In the genomic region with DNA sequence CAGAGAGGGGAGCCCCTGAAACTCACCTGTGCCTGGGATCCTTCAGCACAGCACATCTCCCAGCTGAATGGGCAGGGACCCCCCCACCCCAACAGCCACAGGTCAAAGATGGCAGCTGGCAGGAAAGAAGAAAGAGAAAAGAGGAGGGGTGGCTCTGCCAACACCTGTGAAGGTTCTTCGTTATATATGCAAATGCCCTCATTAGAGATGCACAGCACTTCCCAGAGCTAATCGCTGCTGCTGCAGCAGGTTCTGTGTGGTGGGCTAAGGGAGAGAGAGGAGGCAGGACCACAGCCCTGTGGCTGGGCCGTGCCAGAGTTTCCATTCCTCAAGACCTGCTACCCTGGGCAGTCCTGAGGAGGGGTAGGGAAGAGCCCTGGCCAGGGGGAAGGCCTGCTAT, we compare ENCODE assay signal across 18 cellular contexts. TPM values are rescaled to one million over a fixed set of nuclear protein-coding genes. Genes with fewer than 3 reads are reported as not detected.
DNase-seq lines count a peak whose midpoint lies in the region; ATAC-seq, FAIRE-seq and TF ChIP-seq lines count a peak whose summit lies in the region.
"Had no signal": no experiment of that assay in that cellular context is flagged by ENCODE, and none has a peak within 500 bp of the region (broad histone marks: within the 10 kb centered on the region; RNA-seq: fewer than 3 reads in every experiment).

No MANE protein-coding gene starts in this region.

- H3K18ac ChIP-seq in H1 (ENCODE audit: extremely low read depth, low read length) (no peak overlapping the region), neuronal stem cell (ENCODE audit: low read length) (no peak overlapping the region)

- ATAC-seq in HG03571 (IDR thresholded peaks at IDR 0.05; ENCODE audit: unreplicated experiment), result no peak
- ATAC-seq in stimulated activated memory B cell treated with anti-CD40 and anti-IgM and Interleukin-4, amounts not matched to agents 10 μg/mL and 1 μg/mL and 100 μg/mL, for 72 hours, result no peak

- no peak for TF ChIP-seq POLR2A in H1 (IDR thresholded peaks at IDR 0.05; ENCODE audit: control extremely low read depth in 1 of 2, low read depth in 2 of 2, low read length in 2 of 2)

- H2BK20ac ChIP-seq in H1 (ENCODE audit: low read length), result peak overlapping the region; percentile 43; the same call in 1 of the 2 replicates

- no peaks in the 10 kb centered on the region for H3K36me3 ChIP-seq in HEK293 (ENCODE audit: control insufficient read depth in 2 of 2, insufficient read depth in 1 of 2, low read length in 2 of 2)
- H3K36me3 ChIP-seq in OCI-LY1 (ENCODE audit: insufficient read depth, low read length), result no peaks in the 10 kb centered on the region
- H3K36me3 ChIP-seq in H1 (ENCODE audit: control insufficient read depth in 2 of 4, insufficient read depth in 4 of 4, low read length in 3 of 4), result no peaks in the 10 kb centered on the region
- no peaks in the 10 kb centered on the region for H3K36me3 ChIP-seq in neuronal stem cell (replicated peaks in 1 of 2; ENCODE audit: control insufficient read depth in 2 of 2, insufficient read depth in 2 of 2, low read length in 2 of 2)
- H3K36me3 ChIP-seq in SK-N-SH (replicated peaks in 1 of 2; ENCODE audit: control insufficient read depth in 1 of 2, insufficient read depth in 2 of 2, low read length in 1 of 2), result no peaks in the 10 kb centered on the region

- H4K8ac ChIP-seq in H1 (ENCODE audit: extremely low read depth, insufficient read depth, low read length) (no peak overlapping the region), neuronal stem cell (ENCODE audit: low read depth, low read length) (peak overlapping the region; percentile 89)

- peak overlapping the region; percentile 91 for H3K4ac ChIP-seq in H1 (replicated peaks; ENCODE audit: insufficient read length, low read depth, low read length)
- no peak overlapping the region for H3K4ac ChIP-seq in neuronal stem cell (ENCODE audit: low read length)

- H3K4me3 ChIP-seq in HEK293 (ENCODE audit: low read depth, low read length), result no peak overlapping the region
- no peak overlapping the region for H3K4me3 ChIP-seq in OCI-LY1 (ENCODE audit: low read depth, low read length, poor library complexity, severe bottlenecking)
- H3K4me3 ChIP-seq in H1 (ENCODE audit: extremely low read depth in 1 of 4, insufficient read depth in 2 of 4, low read depth in 3 of 4, low read length in 4 of 4), result no peak overlapping the region
- no peak overlapping the region for H3K4me3 ChIP-seq in neuronal stem cell (ENCODE audit: low read length in 2 of 2)
- no peak overlapping the region for H3K4me3 ChIP-seq in SK-N-SH (ENCODE audit: low read depth in 2 of 2, low read length in 1 of 2)
- H3K4me3 ChIP-seq: BLaER1 treated with 17β-estradiol and CSF1 and Interleukin-3, amounts not matched to agents 10 nM and 100 nM had no signal

- H3K79me1 ChIP-seq in H1 (ENCODE audit: low read depth, low read length) (no peaks in the 10 kb centered on the region), neuronal stem cell (ENCODE audit: low read depth, low read length) (no peaks in the 10 kb centered on the region)

- peak overlapping the region; percentile 69; the same call in 1 of the 2 replicates for H2BK5ac ChIP-seq in H1 (ENCODE audit: low read depth, low read length)
- peak overlapping the region; percentile 57 for H2BK5ac ChIP-seq in neuronal stem cell (ENCODE audit: low read length)

- no peak overlapping the region for H4K5ac ChIP-seq in H1 (ENCODE audit: insufficient read length, low read depth, low read length)

- H2AFZ ChIP-seq in OCI-LY1 (ENCODE audit: low read length), result no peak overlapping the region
- H2AFZ ChIP-seq in H1 (ENCODE audit: low read length), result no peak overlapping the region
- no peak overlapping the region for H2AFZ ChIP-seq in neuronal stem cell (ENCODE audit: low read length)
- H2AFZ ChIP-seq in SK-N-SH (ENCODE audit: low read depth), result no peak overlapping the region

- no peaks in the 10 kb centered on the region for H3F3A ChIP-seq in OCI-LY1 (ENCODE audit: insufficient read depth, low read length)
- H3F3A ChIP-seq in SK-N-SH (replicated peaks; ENCODE audit: insufficient read depth), result no peaks in the 10 kb centered on the region

- H4K20me1 ChIP-seq in OCI-LY1 (ENCODE audit: insufficient read depth, low read length), result no peaks in the 10 kb centered on the region
- H4K20me1 ChIP-seq in H1 (replicated peaks in 1 of 2; ENCODE audit: control insufficient read depth in 1 of 2, insufficient read depth in 2 of 2, low read length in 2 of 2), result no peaks in the 10 kb centered on the region
- H4K20me1 ChIP-seq in SK-N-SH (ENCODE audit: insufficient read depth), result no peaks in the 10 kb centered on the region

- H3K9ac ChIP-seq in OCI-LY1 (ENCODE audit: low read length), result no peak overlapping the region
- H3K9ac ChIP-seq in H1 (replicated peaks in 1 of 4; ENCODE audit: extremely low read depth in 1 of 4, low read depth in 3 of 4, low read length in 3 of 4), result no peak overlapping the region
- peak overlapping the region; percentile 6 for H3K9ac ChIP-seq in neuronal stem cell (ENCODE audit: low read depth, low read length, poor library complexity)
- H3K9ac ChIP-seq in SK-N-SH, result no peak overlapping the region
- H3K9ac ChIP-seq: BLaER1 treated with 17β-estradiol and CSF1 and Interleukin-3, amounts not matched to agents 10 nM and 100 nM had no signal

- H3K9me2 ChIP-seq in OCI-LY1 (ENCODE audit: low read depth, low read length), result no peaks in the 10 kb centered on the region
- no peaks in the 10 kb centered on the region for H3K9me2 ChIP-seq in SK-N-SH

- no peak overlapping the region for H3K14ac ChIP-seq in H1 (ENCODE audit: insufficient read length)
- H3K14ac ChIP-seq in neuronal stem cell (ENCODE audit: low read length), result no peak overlapping the region

- H3K27ac ChIP-seq in HEK293 (ENCODE audit: extremely low read depth, low read depth, low read length) (peak overlapping the region; percentile 78; the same call in 1 of the 2 replicates), OCI-LY1 (ENCODE audit: low read depth, low read length, poor library complexity, severe bottlenecking) (no peak overlapping the region), H1 (ENCODE audit: low read depth, low read length) (no peak overlapping the region), neuronal stem cell (replicated peaks; ENCODE audit: low read length) (no peak overlapping the region), SK-N-SH (ENCODE audit: low read depth in 2 of 2, low read length in 1 of 2) (no peak overlapping the region)
- H3K27ac ChIP-seq: BLaER1 treated with 17β-estradiol and CSF1 and Interleukin-3, amounts not matched to agents 10 nM and 100 nM had no signal

- H2AK5ac ChIP-seq in H1 (ENCODE audit: low read depth, low read length), result no peak overlapping the region; the same call in 1 of the 2 replicates
- peak overlapping the region; percentile 0 for H2AK5ac ChIP-seq in neuronal stem cell (ENCODE audit: low read depth, low read length)

- H3K23ac ChIP-seq in H1 (ENCODE audit: insufficient read length) (no peak overlapping the region), neuronal stem cell (ENCODE audit: low read depth, low read length, poor library complexity) (no peak overlapping the region)

- no peaks in the 10 kb centered on the region for H3K9me3 Mint-ChIP-seq in stimulated activated memory B cell treated with anti-CD40 and anti-IgM and Interleukin-4, amounts not matched to agents 10 μg/mL and 1 μg/mL and 100 μg/mL, for 72 hours

- WGBS in H1 (ENCODE audit: extremely low coverage in 1 of 2, insufficient coverage in 1 of 2, insufficient read length in 1 of 2, insufficient replicate concordance in 2 of 2, low coverage in 1 of 2, low lambda C conversion rate in 2 of 2, missing lambda C conversion rate in 1 of 2), 2 experiments, result 71% methylated on average over 2 of the region's 3 CpGs; no CpG with 5 or more reads in 1 of the 2 experiments
- no CpG with 5 or more reads among the region's 3 CpGs for WGBS in neuronal stem cell (ENCODE audit: extremely low coverage in 2 of 2, insufficient read length in 2 of 2, insufficient replicate concordance in 1 of 2), 2 donors
- 75% methylated on average over 3 of the region's 3 CpGs for WGBS in SK-N-SH (ENCODE audit: low lambda C conversion rate)

- DNase-seq in H1 (ENCODE audit: low read depth in 1 of 2, low spot score in 2 of 2) (no peak), neuronal stem cell (ENCODE audit: low spot score) (no peak), NOMO-1 (lab: John Stamatoyannopoulos, UW; ENCODE audit: unreplicated experiment in 2 of 2) (no peak), SK-N-SH (no peak)
- DNase-seq: ACHN; Calu3; CD4-positive, CD25-positive, alpha-beta regulatory T cell; DMS 273 treated with DMSO at 0.1 percent for 48 hours; DMS79; HCEC 1CT had no signal

- TF ChIP-seq EP300 in H1 (IDR thresholded peaks at IDR 0.05; ENCODE audit: borderline replicate concordance in 1 of 2, low read depth in 2 of 2, low read length in 2 of 2), result no peak
- TF ChIP-seq EP300 in SK-N-SH (IDR thresholded peaks at IDR 0.05; ENCODE audit: borderline replicate concordance in 1 of 2, low read depth in 1 of 2, low read length in 1 of 2), result no peak

- H3K4me1 Mint-ChIP-seq in stimulated activated memory B cell treated with anti-CD40 and anti-IgM and Interleukin-4, amounts not matched to agents 10 μg/mL and 1 μg/mL and 100 μg/mL, for 72 hours, result peaks cover 4% of the 10 kb centered on the region

- TF ChIP-seq RAD21 in H1 (IDR thresholded peaks at IDR 0.05 in 1 of 2, conservative IDR thresholded peaks at IDR 0.05 in 1 of 2; ENCODE audit: low read depth in 2 of 2, low read length in 2 of 2) (no peak), SK-N-SH (IDR thresholded peaks at IDR 0.05; ENCODE audit: low read length) (no peak)

- CTCF ChIA-PET in HEK293 (lab: Yijun Ruan, JAX) (no interaction called here), H1 (lab: Charles Lee; ENCODE audit: partially characterized antibody) (interaction anchor here (1.6 to 13.1 kb wide), 2 partner anchors 22 to 495 kb away, joined by 3 to 242 read pairs; no protein-coding TSS in a partner anchor), SK-N-SH (lab: Yijun Ruan, JAX) (no interaction called here)

- H3K79me2 ChIP-seq in OCI-LY1 (ENCODE audit: insufficient read depth, low read length) (no peaks in the 10 kb centered on the region), H1 (ENCODE audit: control insufficient read depth in 1 of 2, insufficient read depth in 2 of 2, low read length in 2 of 2) (no peaks in the 10 kb centered on the region), SK-N-SH (ENCODE audit: insufficient read depth) (no peaks in the 10 kb centered on the region)

- H3K27me3 Mint-ChIP-seq in stimulated activated memory B cell treated with anti-CD40 and anti-IgM and Interleukin-4, amounts not matched to agents 10 μg/mL and 1 μg/mL and 100 μg/mL, for 72 hours, result peaks cover 8% of the 10 kb centered on the region

- H3K4me1 ChIP-seq in HEK293 (ENCODE audit: control insufficient read depth, insufficient read depth, low read length) (peaks cover 28% of the 10 kb centered on the region), OCI-LY1 (ENCODE audit: insufficient read depth, low read length, severe bottlenecking) (peaks cover 17% of the 10 kb centered on the region), H1 (replicated peaks in 1 of 4; ENCODE audit: control insufficient read depth in 3 of 4, insufficient read depth in 4 of 4, low read length in 3 of 4) (peaks cover 0 to 24% (median 17%) of the 10 kb centered on the region in 4 experiments; a peak in 6 of 7 replicates), neuronal stem cell (ENCODE audit: control insufficient read depth in 2 of 2, insufficient read depth in 1 of 2, low read depth in 1 of 2, low read length in 2 of 2) (peaks cover 11 to 12% of the 10 kb centered on the region in 2 donors), SK-N-SH (ENCODE audit: control insufficient read depth in 1 of 2, insufficient read depth in 2 of 2, low read depth in 1 of 2, low read length in 1 of 2) (peaks cover 0 to 14% of the 10 kb centered on the region in 2 experiments; a peak in 1 of 4 replicates)

- H4K91ac ChIP-seq in H1 (replicated peaks; ENCODE audit: insufficient read length, low read length) (peak overlapping the region; percentile 94), neuronal stem cell (ENCODE audit: low read depth, low read length, poor library complexity) (no peak overlapping the region)

- no peak for FAIRE-seq in H1 (lab: Jason Lieb, UNC)
- FAIRE-seq: GM12891, HepG2, HTR-8/SVneo had no signal

- no peak overlapping the region for H3K56ac ChIP-seq in H1 (replicated peaks; ENCODE audit: insufficient read length, low read depth, low read length)

- H3K9me3 ChIP-seq in HEK293 (ENCODE audit: control insufficient read depth, insufficient read depth, low read depth, low read length), result no peaks in the 10 kb centered on the region
- H3K9me3 ChIP-seq in OCI-LY1 (ENCODE audit: low read length), result no peaks in the 10 kb centered on the region
- no peaks in the 10 kb centered on the region for H3K9me3 ChIP-seq in H1 (ENCODE audit: insufficient read depth in 2 of 2, low read depth in 1 of 2, low read length in 1 of 2)
- peaks cover 0 to 2% of the 10 kb centered on the region in 2 donors for H3K9me3 ChIP-seq in neuronal stem cell (replicated peaks in 1 of 2; ENCODE audit: control insufficient read depth in 2 of 2, insufficient read depth in 1 of 2, low read depth in 1 of 2, low read length in 2 of 2)
- H3K9me3 ChIP-seq in SK-N-SH, result no peaks in the 10 kb centered on the region
- H3K9me3 ChIP-seq: BLaER1 treated with 17β-estradiol and CSF1 and Interleukin-3, amounts not matched to agents 10 nM and 100 nM had no signal

- peak overlapping the region; percentile 98; the same call in 1 of the 2 replicates for H2BK12ac ChIP-seq in H1 (ENCODE audit: low read depth, low read length)
- H2BK12ac ChIP-seq in neuronal stem cell (ENCODE audit: low read length), result no peak overlapping the region

- H3K27me3 ChIP-seq in OCI-LY1 (ENCODE audit: insufficient read depth, low read length), result no peaks in the 10 kb centered on the region; the same call in 1 of the 2 replicates
- H3K27me3 ChIP-seq in H1 (replicated peaks in 1 of 4; ENCODE audit: control insufficient read depth in 3 of 4, extremely low read depth in 1 of 4, insufficient read depth in 3 of 4, low read length in 3 of 4), result peaks cover 0 to 14% (median 8%) of the 10 kb centered on the region in 4 experiments; a peak in 5 of 7 replicates
- peaks cover 0 to 91% (median 0%) of the 10 kb centered on the region in 3 experiments for H3K27me3 ChIP-seq in neuronal stem cell (ENCODE audit: control insufficient read depth in 3 of 3, insufficient read depth in 3 of 3, low read depth in 1 of 3, low read length in 3 of 3)
- no peaks in the 10 kb centered on the region for H3K27me3 ChIP-seq in SK-N-SH (ENCODE audit: insufficient read depth)

- H2BK15ac ChIP-seq in H1 (ENCODE audit: low read length) (peak overlapping the region; percentile 97; the same call in 1 of the 2 replicates), neuronal stem cell (ENCODE audit: low read length) (no peak overlapping the region)

- peaks cover 45% of the 10 kb centered on the region for H3K36me3 Mint-ChIP-seq in stimulated activated memory B cell treated with anti-CD40 and anti-IgM and Interleukin-4, amounts not matched to agents 10 μg/mL and 1 μg/mL and 100 μg/mL, for 72 hours
- H3K36me3 Mint-ChIP-seq: CD4-positive, CD25-positive, alpha-beta regulatory T cell had no signal

- no peaks in the 10 kb centered on the region; the same call in 1 of the 2 replicates for H3K23me2 ChIP-seq in H1 (ENCODE audit: low read depth, low read length)

- POLR2A ChIA-PET in HEK293 (lab: Yijun Ruan, JAX) (no interaction called here), H1 (lab: Charles Lee; ENCODE audit: partially characterized antibody) (interaction anchor here (1.2 kb wide), 1 partner anchor 12 kb away, joined by 3 read pairs; no protein-coding TSS in a partner anchor), SK-N-SH (lab: Yijun Ruan, JAX) (no interaction called here)

- H3K4me2 ChIP-seq in OCI-LY1 (ENCODE audit: low read length) (peak overlapping the region; percentile 50; the same call in 1 of the 2 replicates), H1 (ENCODE audit: insufficient read depth in 1 of 2, low read depth in 2 of 2, low read length in 2 of 2) (no peak overlapping the region), neuronal stem cell (ENCODE audit: insufficient read depth, low read length, poor library complexity, severe bottlenecking) (no peak overlapping the region), SK-N-SH (no peak overlapping the region)
- H3K4me2 ChIP-seq: BLaER1 treated with 17β-estradiol and CSF1 and Interleukin-3, amounts not matched to agents 10 nM and 100 nM had no signal

- no peak overlapping the region for H3K4me3 Mint-ChIP-seq in stimulated activated memory B cell treated with anti-CD40 and anti-IgM and Interleukin-4, amounts not matched to agents 10 μg/mL and 1 μg/mL and 100 μg/mL, for 72 hours
- H3K4me3 Mint-ChIP-seq: CD4-positive, CD25-positive, alpha-beta regulatory T cell had no signal

- no peak overlapping the region for H3K27ac Mint-ChIP-seq in stimulated activated memory B cell treated with anti-CD40 and anti-IgM and Interleukin-4, amounts not matched to agents 10 μg/mL and 1 μg/mL and 100 μg/mL, for 72 hours

- no peak overlapping the region for H2BK120ac ChIP-seq in H1 (replicated peaks; ENCODE audit: low read depth, low read length)
- no peak overlapping the region for H2BK120ac ChIP-seq in neuronal stem cell (ENCODE audit: low read depth, low read length)

- TF ChIP-seq CTCF in HEK293 (tag by site-specific recombination; IDR thresholded peaks at IDR 0.05) (no peak), OCI-LY1 (IDR thresholded peaks at IDR 0.05; ENCODE audit: low read length) (no peak), H1 (IDR thresholded peaks at IDR 0.05; ENCODE audit: control extremely low read depth in 1 of 3, insufficient read depth in 1 of 3, low read depth in 1 of 3, low read length in 3 of 3) (no peak), SK-N-SH (IDR thresholded peaks at IDR 0.05) (no peak)

RNA-seq across cellular contexts. Expression of a gene that starts 28.7 kb away (rescaled TPM):
- total RNA-seq in H1 (2021; fragmentation: NEBNext Ultra II Directional; extraction: Animal tissue kit (Norgen Biotek cat#: 25700)), result 15.8 and 18.6 TPM in 2 replicates
- 35.0 and 35.7 TPM in 2 replicates for polyA plus RNA-seq in H1 (2011; rRNA removed)
- 31.1 TPM for polyA plus RNA-seq in H1 (2011; cell fraction: cytosol; rRNA removed)
- polyA plus RNA-seq in H1 (2011; cell fraction: nucleus; rRNA removed), result 35.6 TPM
- 21.2 to 26.6 TPM (median 23.8 TPM) in 4 replicates for polyA plus RNA-seq in H1 (2012, experiment 1 of 2)
- polyA plus RNA-seq in H1 (2012, experiment 2 of 2), result 26.7 TPM
- 16.0 TPM for polyA plus RNA-seq in H1 (2013, experiment 1 of 2)
- 14.1 TPM for polyA plus RNA-seq in H1 (2013, experiment 2 of 2)
- 19.1 and 19.4 TPM in 2 replicates for polyA minus RNA-seq in H1 (2011; rRNA and poly(A)+ RNA removed)
- 10.4 TPM for polyA minus RNA-seq in H1 (2011; cell fraction: cytosol; rRNA and poly(A)+ RNA removed)
- 22.1 TPM for polyA minus RNA-seq in H1 (2011; cell fraction: nucleus; rRNA and poly(A)+ RNA removed)
- polyA plus RNA-seq in neuronal stem cell (2013, experiment 1 of 2), result 18.0 TPM
- 16.7 TPM for polyA plus RNA-seq in neuronal stem cell (2013, experiment 2 of 2)
- 61.3 and 78.4 TPM in 2 replicates for polyA plus RNA-seq in SK-N-SH (2012; rRNA removed)
- polyA plus RNA-seq in SK-N-SH (2012; cell fraction: cytosol; rRNA removed), result 42.3 and 50.3 TPM in 2 replicates
- polyA plus RNA-seq in SK-N-SH (2012; cell fraction: nucleus; rRNA removed), result 113 and 138 TPM in 2 replicates
